ENCODE assay signal across 16 cellular contexts in the genomic region with DNA sequence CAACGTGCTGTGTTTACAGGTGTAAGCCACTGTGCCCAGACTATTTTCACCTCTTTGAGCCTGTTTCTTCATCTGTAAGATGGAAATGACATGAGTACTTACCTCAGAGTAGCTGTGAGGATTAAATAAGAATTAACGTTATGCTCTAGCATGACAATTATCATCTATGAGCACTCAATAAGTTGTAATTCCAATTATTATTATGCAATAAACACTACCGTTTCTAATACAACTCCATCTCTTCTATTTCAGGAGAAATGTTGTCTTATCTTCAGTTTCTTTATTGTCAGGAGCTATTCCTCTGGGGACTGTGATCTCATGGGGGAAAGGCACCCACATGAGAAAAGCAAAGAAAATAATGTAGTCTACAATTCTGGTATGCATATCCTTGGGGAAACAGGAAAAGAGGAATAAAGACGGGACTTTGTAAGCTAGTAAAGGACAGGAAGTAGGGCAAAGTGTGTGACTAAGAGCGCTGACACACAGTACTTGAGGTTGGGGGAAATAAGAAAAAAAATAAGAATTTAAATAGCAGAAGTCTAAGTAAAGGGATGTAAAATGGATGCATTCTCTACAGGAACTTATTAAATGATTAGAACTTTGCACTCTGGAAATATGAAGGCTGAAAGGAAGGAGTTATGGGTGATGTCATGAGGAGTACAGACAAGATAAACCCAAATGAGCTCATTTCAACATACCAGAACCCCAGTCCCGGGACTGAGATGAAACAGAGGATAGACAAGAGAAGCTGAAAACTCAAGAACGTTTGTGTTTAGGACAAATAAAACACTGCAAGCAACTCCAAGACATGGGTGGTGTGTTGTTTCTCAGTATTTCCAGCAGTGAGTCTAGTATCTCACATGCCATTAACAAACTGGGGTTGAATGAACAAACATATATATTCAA. TPM values are rescaled to one million over a fixed set of nuclear protein-coding genes. Genes with fewer than 3 reads are reported as not detected.
DNase-seq lines count a peak whose midpoint lies in the region; FAIRE-seq and TF ChIP-seq lines count a peak whose summit lies in the region.
"Had no signal": no experiment of that assay in that cellular context is flagged by ENCODE, and none has a peak within 500 bp of the region (broad histone marks: within the 10 kb centered on the region; RNA-seq: fewer than 3 reads in every experiment).

No MANE protein-coding gene starts in this region.

- no peak for TF ChIP-seq POLR2A in NB4 (IDR thresholded peaks at IDR 0.05; ENCODE audit: extremely low read depth, insufficient read length)
- TF ChIP-seq POLR2A in esophagus muscularis mucosa (IDR thresholded peaks at IDR 0.05; ENCODE audit: low read depth) = no peak
- TF ChIP-seq POLR2A in lower leg skin (IDR thresholded peaks at IDR 0.05) = no peak

- FAIRE-seq in kidney (lab: Jason Lieb, UNC) = no peak

- TF ChIP-seq CTCF in NB4 (IDR thresholded peaks at IDR 0.05; ENCODE audit: low read depth, low read length) (no peak), colonic mucosa (IDR thresholded peaks at IDR 0.05) (no peak), mesothelial cell of epicardium (IDR thresholded peaks at IDR 0.05; ENCODE audit: unreplicated experiment) (no peak), esophagus muscularis mucosa (IDR thresholded peaks at IDR 0.05) (no peak), lower leg skin (IDR thresholded peaks at IDR 0.05) (no peak), kidney (IDR thresholded peaks at IDR 0.05; ENCODE audit: borderline replicate concordance, extremely low read depth, insufficient read depth) (no peak)

- intact Hi-C loops in colonic mucosa (cut with DNase I) = no loop called here
- intact Hi-C loops in esophagus muscularis mucosa (cut with DNase I) = no loop called here
- intact Hi-C loops in lower leg skin (cut with DNase I; ENCODE audit: low total_unique reads) = no loop called here
- intact Hi-C loops in kidney (cut with DNase I) = no loop called here

- H3K27me3 Mint-ChIP-seq in mesothelial cell of epicardium (ENCODE audit: low read depth) = no peaks in the 10 kb centered on the region

- WGBS in esophagus muscularis mucosa = 78% methylated on average over 7 of the region's 7 CpGs
- WGBS in lower leg skin, 2 donors = 73 to 77% methylated on average over 7 of the region's 7 CpGs

- H3K9me3 ChIP-seq in colonic mucosa = no peaks in the 10 kb centered on the region
- peaks cover 0 to 13% (median 5%) of the 10 kb centered on the region in 4 donors for H3K9me3 ChIP-seq in esophagus muscularis mucosa
- H3K9me3 ChIP-seq in kidney (ENCODE audit: control insufficient read depth in 1 of 2, low read length in 2 of 2) = peaks cover 0 to 7% of the 10 kb centered on the region in 2 donors
- H3K9me3 ChIP-seq: Caco-2 had no signal

- peaks cover 25% of the 10 kb centered on the region for H3K9me3 Mint-ChIP-seq in mesothelial cell of epicardium

- peaks cover 17% of the 10 kb centered on the region for H3K4me1 Mint-ChIP-seq in mesothelial cell of epicardium
- H3K4me1 Mint-ChIP-seq: central memory CD8-positive, alpha-beta T cell had no signal

- no peak overlapping the region for H3K4me3 ChIP-seq in NB4 (ENCODE audit: low read depth, low read length)
- no peak overlapping the region for H3K4me3 ChIP-seq in colonic mucosa
- no peak overlapping the region for H3K4me3 ChIP-seq in esophagus muscularis mucosa
- no peak overlapping the region for H3K4me3 ChIP-seq in lower leg skin (ENCODE audit: low read depth, poor library complexity, severe bottlenecking)
- H3K4me3 ChIP-seq in kidney (ENCODE audit: low read length in 2 of 2) = no peak overlapping the region
- H3K4me3 ChIP-seq: gastroesophageal sphincter, lung had no signal

- no peak overlapping the region for H3K4me3 Mint-ChIP-seq in mesothelial cell of epicardium
- H3K4me3 Mint-ChIP-seq: activated T-helper 17 cell treated with anti-CD3 and anti-CD28 coated beads, Interleukin-2, amount 50 U/mL, for 72 hours; central memory CD8-positive, alpha-beta T cell had no signal

- DNase-seq in ELR (ENCODE audit: low read depth) (peak; percentile 84), NB4 (ENCODE audit: low read depth) (peak; percentile 58), colonic mucosa (no peak), mesothelial cell of epicardium (ENCODE audit: low spot score in 2 of 2, unreplicated experiment in 2 of 2) (no peak), esophagus muscularis mucosa (ENCODE audit: extremely low spot score) (no peak), lower leg skin (ENCODE audit: low spot score in 2 of 2) (no peak), kidney (no peak)
- no peak for DNase-seq in activated CD4-positive, alpha-beta T cell treated with anti-CD3 and anti-CD28 coated beads for 4 hours
- DNase-seq: Caco-2; stimulated activated CD4-positive, alpha-beta T cell treated with anti-CD3 and anti-CD28 coated beads, Interleukin-2, amount 100 ng/mL, for 48 hours; stimulated activated naive CD8-positive, alpha-beta T cell treated with anti-CD3 and anti-CD28 coated beads, Interleukin-15, Interleukin-2, amounts not matched to agents 100 U/mL and 50 U/mL, for 24 hours had no signal

- no peaks in the 10 kb centered on the region for H3K36me3 ChIP-seq in colonic mucosa
- no peaks in the 10 kb centered on the region for H3K36me3 ChIP-seq in esophagus muscularis mucosa
- H3K36me3 ChIP-seq in kidney (ENCODE audit: control insufficient read depth in 1 of 2, insufficient read depth in 2 of 2, low read length in 2 of 2) = no peaks in the 10 kb centered on the region
- H3K36me3 ChIP-seq: gastroesophageal sphincter had no signal

- H3K4me1 ChIP-seq in colonic mucosa (no peaks in the 10 kb centered on the region), esophagus muscularis mucosa (no peaks in the 10 kb centered on the region), kidney (ENCODE audit: control insufficient read depth in 1 of 2, insufficient read depth in 1 of 2, low read depth in 1 of 2, low read length in 2 of 2) (no peaks in the 10 kb centered on the region)
- H3K4me1 ChIP-seq: Caco-2, gastroesophageal sphincter, parathyroid adenoma had no signal

- H3K9ac ChIP-seq in colonic mucosa (ENCODE audit: low read depth in 2 of 2, low read length in 2 of 2) (no peak overlapping the region), kidney (ENCODE audit: low read length in 2 of 2) (no peak overlapping the region)
- H3K9ac ChIP-seq: parathyroid adenoma had no signal

- H3K27ac Mint-ChIP-seq in mesothelial cell of epicardium = peak overlapping the region; percentile 37
- H3K27ac Mint-ChIP-seq: activated T-helper 17 cell treated with anti-CD3 and anti-CD28 coated beads, Interleukin-2, amount 50 U/mL, for 72 hours had no signal

- H3K36me3 Mint-ChIP-seq in mesothelial cell of epicardium = peaks cover 24% of the 10 kb centered on the region

- H3K27me3 ChIP-seq in colonic mucosa (no peaks in the 10 kb centered on the region), esophagus muscularis mucosa (no peaks in the 10 kb centered on the region)
- H3K27me3 ChIP-seq: gastroesophageal sphincter had no signal

- TF ChIP-seq EP300 in esophagus muscularis mucosa (IDR thresholded peaks at IDR 0.05) = no peak

- peak overlapping the region; percentile 7 for H3K27ac ChIP-seq in colonic mucosa
- no peak overlapping the region for H3K27ac ChIP-seq in esophagus muscularis mucosa (replicated peaks in 1 of 4)
- H3K27ac ChIP-seq in kidney (ENCODE audit: low read depth in 2 of 2, low read length in 2 of 2) = no peak overlapping the region
- H3K27ac ChIP-seq: gastroesophageal sphincter, parathyroid adenoma had no signal

RNA-seq across cellular contexts. Expression of a gene that starts 9.8 kb away (rescaled TPM):
- total RNA-seq in colonic mucosa (10 to 100 TPM; 60.6 to 74.8 TPM), mesothelial cell of epicardium (99.5 to 104 TPM (median 99.7 TPM) in 3 replicates), esophagus muscularis mucosa (100 to 1,000 TPM; 104 to 274 (median 201) TPM), lower leg skin (100 to 1,000 TPM in 1 of 4 donors, 10 to 100 TPM in 3; 70.2 to 114 (median 77.2) TPM), kidney (149 TPM)
- 118 TPM for polyA plus RNA-seq in kidney (ENCODE audit: insufficient read depth, low read depth, low replicate concordance)

RNA-seq across cellular contexts. Expression of a gene that starts 51.3 kb away (rescaled TPM):
- total RNA-seq in colonic mucosa = 1 to 10 TPM; 5.0 to 5.4 TPM
- 7.6 to 9.2 TPM (median 8.0 TPM) in 3 replicates for total RNA-seq in mesothelial cell of epicardium
- total RNA-seq in esophagus muscularis mucosa = 1 to 10 TPM; 6.6 to 8.2 (median 7.7) TPM
- total RNA-seq in lower leg skin = 1 to 10 TPM in 3 of 4 donors, under 1 TPM in 1; 0.91 to 3.6 (median 3.0) TPM
- 6.3 TPM for total RNA-seq in kidney
- 0.99 TPM for polyA plus RNA-seq in kidney (ENCODE audit: insufficient read depth, low read depth, low replicate concordance)

Comparison
In these comparisons a context has a peak if more than half of its experiments do, and no peak if none do; other contexts are left out.
1. DNase-seq: peak in ELR (single experiment) and NB4 (single experiment); none in colonic mucosa (single experiment), mesothelial cell of epicardium (0 of 2), esophagus muscularis mucosa (single experiment), lower leg skin (0 of 2), activated CD4-positive, alpha-beta T cell treated with anti-CD3 and anti-CD28 coated beads for 4 hours (0 of 2) and kidney (single experiment).